ENCODE assay signal across 8 cellular contexts in genomic region chr3:143971367-143972154, GRCh38. TPM values are rescaled to one million over a fixed set of nuclear protein-coding genes. Genes with fewer than 3 reads are reported as not detected.
A peak's percentile ranks its signal among the peaks of the same experiment; 100 is the strongest.
DNase-seq lines count a peak whose midpoint lies in the region; ATAC-seq and TF ChIP-seq lines count a peak whose summit lies in the region.

Gene DIPK2A, plus strand, starts transcription at chr3:143971823. Its CDS starts 510 bp downstream, at chr3:143972333.

- peak within 1 kb of the TSS; percentile 87 for H3K4me3 ChIP-seq in AG10803 (ENCODE audit: low read length)
- H3K4me3 ChIP-seq in spleen = peak within 1 kb of the TSS; percentile 67 to 99 (median 94)

- intact Hi-C loops in spleen (cut with DNase I; ENCODE audit: low total_unique reads) = no loop called here

- TF ChIP-seq CTCF in AG10803 (conservative IDR thresholded peaks at IDR 0.05; ENCODE audit: low read length) (no peak; the same call in 1 of the 2 replicates), spleen (IDR thresholded peaks at IDR 0.05 in 8 of 11, conservative IDR thresholded peaks at IDR 0.05 in 3 of 11) (no peak)

- peak; percentile 92 for DNase-seq in AG10803 (ENCODE audit: low read depth)
- peak; percentile 98 to 99 for DNase-seq in NCI-H446 (lab: John Stamatoyannopoulos, UW)
- DNase-seq in activated CD4-positive, CD25-positive, alpha-beta regulatory T cell treated with anti-CD3 and anti-CD28 coated beads, Interleukin-2, amount 50 U/mL, for 16 hours (ENCODE audit: low read depth, low spot score) = peak; percentile 87
- peak; percentile 93 for DNase-seq in central memory CD4-positive, alpha-beta T cell
- peak; percentile 94 for DNase-seq in inferior parietal cortex (ENCODE audit: extremely low spot score)
- DNase-seq in spleen = peak; percentile 99

- H3K36me3 ChIP-seq in spleen = no peaks in the 10 kb centered on the region

- no peaks in the 10 kb centered on the region for H3K27me3 ChIP-seq in spleen (replicated peaks in 1 of 7)

- ATAC-seq in GM19043 (IDR thresholded peaks at IDR 0.05; ENCODE audit: low read depth, unreplicated experiment) (peak; percentile 42), HG03354 (IDR thresholded peaks at IDR 0.05; ENCODE audit: poor library complexity, severe bottlenecking, unreplicated experiment) (peak; percentile 58)

- H3K4me1 ChIP-seq in spleen = peaks cover 18 to 45% (median 38%) of the 10 kb centered on the region in 6 donors

- TF ChIP-seq POLR2A in spleen (IDR thresholded peaks at IDR 0.05) = peak; percentile 12 to 94 (median 86)

- H3K27ac ChIP-seq in spleen = peak within 1 kb of the TSS; percentile 95 to 99 (median 98)

- WGBS in spleen, 5 donors = 0 to 1% (median 1%) methylated on average over 54 to 70 of the region's 70 CpGs

- no peaks in the 10 kb centered on the region for H3K9me3 ChIP-seq in spleen

RNA-seq across cellular contexts. Expression of gene DIPK2A, which starts in this region (rescaled TPM):
- 10 to 100 TPM; 18.1 to 41.8 (median 23.8) TPM for total RNA-seq in spleen
- polyA plus RNA-seq in spleen = 1 to 10 TPM; 6.2 to 8.0 (median 8.0) TPM

Comparison
In these comparisons a context has a peak if more than half of its experiments do, and no peak if none do; other contexts are left out.
1. Peak in every context shown above with its lines: DNase-seq, ATAC-seq, H3K4me3 ChIP-seq and H3K27ac ChIP-seq.